2 cellular contexts compared by ENCODE assay signal in genomic region chr20:44745560-44746366, GRCh38.
TF ChIP-seq lines count a peak whose summit lies in the region.

TSS of gene KCNK15 (plus strand) at chr20:44745865. CDS start at chr20:44745911, 46 bp downstream.

TF ChIP-seq in HEK293, 187 proteins besides CTCF, POLR2A, EP300 and RAD21 (continued from another document):
- TF ChIP-seq ZBTB26 (tag by site-specific recombination; optimal IDR thresholded peaks at IDR 0.05): peak; percentile 32
- no peak for TF ChIP-seq ZNF18 (tag by site-specific recombination; IDR thresholded peaks at IDR 0.05)
- TF ChIP-seq ZSCAN30 (tag by site-specific recombination; IDR thresholded peaks at IDR 0.05): no peak

TF ChIP-seq in H1, 55 proteins besides CTCF, POLR2A, EP300 and RAD21 (continued from another document):
- TF ChIP-seq TAF1 (IDR thresholded peaks at IDR 0.05; ENCODE audit: low read depth, low read length): no peak
- TF ChIP-seq POU5F1 (IDR thresholded peaks at IDR 0.05; ENCODE audit: low read depth, low read length): no peak
- no peak for TF ChIP-seq USF2 (IDR thresholded peaks at IDR 0.05; ENCODE audit: low read length)
- TF ChIP-seq CBX8 (IDR thresholded peaks at IDR 0.05; ENCODE audit: borderline replicate concordance, low read depth, low read length): no peak
- no peak for TF ChIP-seq KDM1A (IDR thresholded peaks at IDR 0.05; ENCODE audit: borderline replicate concordance, low read length)
- TF ChIP-seq CHD1 (IDR thresholded peaks at IDR 0.05; ENCODE audit: low read depth, low read length): no peak
- TF ChIP-seq CHD2 (IDR thresholded peaks at IDR 0.05; ENCODE audit: low read length): no peak
- no peak for TF ChIP-seq NANOG (IDR thresholded peaks at IDR 0.05; ENCODE audit: insufficient read depth, low read depth, low read length, poor library complexity, severe bottlenecking)
- peak; percentile 69 for TF ChIP-seq ASH2L (IDR thresholded peaks at IDR 0.05; ENCODE audit: low read length)
- no peak for TF ChIP-seq SRF (IDR thresholded peaks at IDR 0.05; ENCODE audit: low read depth, low read length)
- TF ChIP-seq RNF2 (IDR thresholded peaks at IDR 0.05; ENCODE audit: borderline replicate concordance, low read depth, low read length, missing control alignments, poor library complexity, severe bottlenecking): no peak
- TF ChIP-seq SAP30 (IDR thresholded peaks at IDR 0.05; ENCODE audit: insufficient read depth, insufficient replicate concordance, low read length): no peak
- no peak for TF ChIP-seq ATF3 (IDR thresholded peaks at IDR 0.05; ENCODE audit: insufficient read depth, low read depth, low read length)
- TF ChIP-seq SP2 (IDR thresholded peaks at IDR 0.05; ENCODE audit: low read length): no peak
- TF ChIP-seq POLR2AphosphoS5 (IDR thresholded peaks at IDR 0.05; ENCODE audit: low read depth, low read length): no peak
- no peak for TF ChIP-seq CHD7 (IDR thresholded peaks at IDR 0.05; ENCODE audit: insufficient replicate concordance, low read length)
- no peak for TF ChIP-seq CEBPB (IDR thresholded peaks at IDR 0.05; ENCODE audit: low read depth, low read length)
- no peak for TF ChIP-seq MAFK (IDR thresholded peaks at IDR 0.05; ENCODE audit: low read depth, low read length)
- TF ChIP-seq SIN3A (conservative IDR thresholded peaks at IDR 0.05 in 1 of 2, IDR thresholded peaks at IDR 0.05 in 1 of 2; ENCODE audit: low read depth in 1 of 2, low read length in 2 of 2): no peak; a peak in 1 of 4 replicates
- TF ChIP-seq ZNF274 (IDR thresholded peaks at IDR 0.05; ENCODE audit: borderline replicate concordance, extremely low read depth, low read length): no peak
- no peak for TF ChIP-seq TBP (IDR thresholded peaks at IDR 0.05; ENCODE audit: low read depth, low read length)
- TF ChIP-seq PHF8 (conservative IDR thresholded peaks at IDR 0.05; ENCODE audit: low read depth, low read length): 0 out of 2 replicates have a peak, but pooled peaks have one; percentile 18
- peak; percentile 90 for TF ChIP-seq E2F6 (IDR thresholded peaks at IDR 0.05)
- TF ChIP-seq KDM5A (IDR thresholded peaks at IDR 0.05; ENCODE audit: low read length): no peak
- no peak for TF ChIP-seq BCL11A (IDR thresholded peaks at IDR 0.05; ENCODE audit: low read depth in 2 of 2, low read length in 2 of 2)
- no peak for TF ChIP-seq BRCA1 (IDR thresholded peaks at IDR 0.05; ENCODE audit: low read depth, low read length)
- no peak for TF ChIP-seq SP1 (IDR thresholded peaks at IDR 0.05; ENCODE audit: low read depth, low read length)
- no peak for TF ChIP-seq CBX5 (IDR thresholded peaks at IDR 0.05; ENCODE audit: low read depth, low read length)
- TF ChIP-seq FOSL1 (IDR thresholded peaks at IDR 0.05; ENCODE audit: insufficient read depth, low read depth, low read length): no peak
- no peak for TF ChIP-seq ATF2 (IDR thresholded peaks at IDR 0.05; ENCODE audit: low read length)
- TF ChIP-seq CREB1 (IDR thresholded peaks at IDR 0.05): no peak
- no peak for TF ChIP-seq HDAC6 (IDR thresholded peaks at IDR 0.05; ENCODE audit: low read depth, low read length)
- 0 out of 2 replicates have a peak, but pooled peaks have one; percentile 53 for TF ChIP-seq RBBP5 (IDR thresholded peaks at IDR 0.05; ENCODE audit: borderline replicate concordance, low read depth, low read length)
- no peak for TF ChIP-seq SIX5 (IDR thresholded peaks at IDR 0.05; ENCODE audit: low read depth, low read length)
- no peak for TF ChIP-seq YY1 (IDR thresholded peaks at IDR 0.05; ENCODE audit: low read depth, low read length)
- peak; percentile 83 for TF ChIP-seq MAX (IDR thresholded peaks at IDR 0.05)
- no peak for TF ChIP-seq NRF1 (IDR thresholded peaks at IDR 0.05; ENCODE audit: low read depth, low read length)
- no peak for TF ChIP-seq BACH1 (IDR thresholded peaks at IDR 0.05; ENCODE audit: low read length)
- no peak for TF ChIP-seq CTBP2 (IDR thresholded peaks at IDR 0.05; ENCODE audit: borderline replicate concordance, insufficient read depth, insufficient read length, low read length)
- no peak for TF ChIP-seq SP4 (IDR thresholded peaks at IDR 0.05; ENCODE audit: low read length)
- peak; percentile 51; the same call in 1 of the 2 replicates for TF ChIP-seq SUZ12 (IDR thresholded peaks at IDR 0.05; ENCODE audit: low read length)
- peak; percentile 73 for TF ChIP-seq KDM4A (IDR thresholded peaks at IDR 0.05; ENCODE audit: low read depth, low read length, severe bottlenecking)
- TF ChIP-seq JUND (IDR thresholded peaks at IDR 0.05; ENCODE audit: low read length): no peak
- no peak for TF ChIP-seq EGR1 (IDR thresholded peaks at IDR 0.05; ENCODE audit: borderline replicate concordance, low read depth, low read length)
- TF ChIP-seq RFX5 (IDR thresholded peaks at IDR 0.05; ENCODE audit: borderline replicate concordance, low read depth, low read length): no peak
- 0 out of 2 replicates have a peak, but pooled peaks have one; percentile 48 for TF ChIP-seq GABPA (IDR thresholded peaks at IDR 0.05; ENCODE audit: borderline replicate concordance, insufficient read depth, low read length)
- TF ChIP-seq TAF7 (optimal IDR thresholded peaks at IDR 0.05; ENCODE audit: borderline replicate concordance, low read depth, low read length): no peak
- no peak for TF ChIP-seq GTF2F1 (IDR thresholded peaks at IDR 0.05; ENCODE audit: borderline replicate concordance, low read depth, low read length)
